27 cellular contexts compared by ENCODE assay signal in the genomic region with DNA sequence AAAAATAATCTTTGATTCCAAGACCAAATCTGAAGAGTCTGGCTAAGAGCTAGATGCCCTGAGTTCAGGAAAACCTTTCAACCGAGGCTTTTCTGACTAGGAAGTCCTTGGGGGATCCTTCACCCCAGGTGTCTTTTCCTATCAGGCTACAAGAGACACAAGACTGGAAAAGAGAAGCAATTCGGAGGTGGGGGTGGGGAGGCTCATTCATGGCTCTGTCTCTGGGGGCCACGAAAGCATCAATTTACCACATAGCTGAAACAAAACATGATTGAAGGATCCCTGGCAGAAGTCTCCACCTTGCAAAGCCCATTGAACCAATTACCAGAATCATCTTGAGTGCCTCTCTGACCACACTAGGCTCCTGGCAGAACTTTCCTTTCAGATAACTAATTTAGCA.
DNase-seq lines count a peak whose midpoint lies in the region; ATAC-seq, FAIRE-seq and TF ChIP-seq lines count a peak whose summit lies in the region.
"Had no signal": no experiment of that assay in that cellular context is flagged by ENCODE, and none has a peak within 500 bp of the region (broad histone marks: within the 10 kb centered on the region; RNA-seq: fewer than 3 reads in every experiment).

No MANE protein-coding gene starts in this region.

- no peak overlapping the region for H4K8ac ChIP-seq in H1 (ENCODE audit: extremely low read depth, insufficient read depth, low read length)

- H3K79me1 ChIP-seq in H1 (ENCODE audit: low read depth, low read length): no peaks in the 10 kb centered on the region

- in situ Hi-C loops in HAP-1 (cut with MboI; ENCODE audit: low sequenced_read_pairs): no loop called here

- peak overlapping the region; percentile 59 for H4K5ac ChIP-seq in H1 (ENCODE audit: insufficient read length, low read depth, low read length)

- peak overlapping the region; percentile 79 for H2BK120ac ChIP-seq in H1 (replicated peaks; ENCODE audit: low read depth, low read length)

- H3K27ac ChIP-seq in GM23338 (ENCODE audit: low read depth) (peak overlapping the region; percentile 67), H1 (ENCODE audit: low read depth, low read length) (no peak overlapping the region), lower lobe of right lung (no peak overlapping the region), heart right ventricle (no peak overlapping the region)
- H3K27ac ChIP-seq: C4-2B, RWPE1 had no signal

- no peak overlapping the region; the same call in 1 of the 2 replicates for H2BK5ac ChIP-seq in H1 (ENCODE audit: low read depth, low read length)

- no peak overlapping the region for H3K14ac ChIP-seq in H1 (ENCODE audit: insufficient read length)

- TF ChIP-seq EP300 in H1 (IDR thresholded peaks at IDR 0.05; ENCODE audit: borderline replicate concordance in 1 of 2, low read depth in 2 of 2, low read length in 2 of 2): no peak

- H3K4me3 Mint-ChIP-seq in GM23338 (no peak overlapping the region), nephron progenitor cell (no peak overlapping the region)
- H3K4me3 Mint-ChIP-seq: CD8-positive, alpha-beta T cell; HFFc6; T-cell had no signal

- H3K4ac ChIP-seq in H1 (replicated peaks; ENCODE audit: insufficient read length, low read depth, low read length): no peak overlapping the region

- H3K27me3 ChIP-seq in GM23338 (ENCODE audit: insufficient read depth) (no peaks in the 10 kb centered on the region), HAP-1 (ENCODE audit: low read depth) (no peaks in the 10 kb centered on the region), H1 (replicated peaks in 1 of 4; ENCODE audit: control insufficient read depth in 3 of 4, extremely low read depth in 1 of 4, insufficient read depth in 3 of 4, low read length in 3 of 4) (no peaks in the 10 kb centered on the region), lower lobe of right lung (ENCODE audit: low read depth) (no peaks in the 10 kb centered on the region), heart right ventricle (peaks cover 0 to 20% (median 0%) of the 10 kb centered on the region in 7 donors)

- TF ChIP-seq POLR2A in H1 (IDR thresholded peaks at IDR 0.05; ENCODE audit: control extremely low read depth in 1 of 2, low read depth in 2 of 2, low read length in 2 of 2): no peak

- H3K4me1 ChIP-seq in GM23338 (ENCODE audit: insufficient read depth) (peaks cover 33% of the 10 kb centered on the region), HAP-1 (peaks cover 51% of the 10 kb centered on the region), H1 (replicated peaks in 1 of 4; ENCODE audit: control insufficient read depth in 3 of 4, insufficient read depth in 4 of 4, low read length in 3 of 4) (peaks cover 2 to 18% (median 13%) of the 10 kb centered on the region in 4 experiments; a peak in 5 of 7 replicates), lower lobe of right lung (no peaks in the 10 kb centered on the region), heart right ventricle (no peaks in the 10 kb centered on the region)
- H3K4me1 ChIP-seq: Caco-2 had no signal

- peaks cover 15% of the 10 kb centered on the region for H3K36me3 Mint-ChIP-seq in GM23338 (ENCODE audit: low read depth)
- peaks cover 17% of the 10 kb centered on the region for H3K36me3 Mint-ChIP-seq in nephron progenitor cell (ENCODE audit: low read depth)
- H3K36me3 Mint-ChIP-seq: CD8-positive, alpha-beta T cell; T-cell had no signal

- intact Hi-C loops in lower lobe of right lung (cut with DNase I): no loop called here
- intact Hi-C loops in heart right ventricle (cut with DNase I): no loop called here

- peak overlapping the region; percentile 40; the same call in 1 of the 2 replicates for H2BK20ac ChIP-seq in H1 (ENCODE audit: low read length)

- 0 out of 2 replicates have a peak, but pooled peaks cover 11% of the 10 kb centered on the region for H3F3A ChIP-seq in GM23338 (replicated peaks; ENCODE audit: low read depth)

- no peak overlapping the region for H2BK15ac ChIP-seq in H1 (ENCODE audit: low read length)

- no peak overlapping the region for H2AK5ac ChIP-seq in H1 (ENCODE audit: low read depth, low read length)

- H2AFZ ChIP-seq in GM23338 (no peak overlapping the region), H1 (ENCODE audit: low read length) (no peak overlapping the region)

- peaks cover 41% of the 10 kb centered on the region for H3K4me1 Mint-ChIP-seq in GM23338
- H3K4me1 Mint-ChIP-seq in nephron progenitor cell: peaks cover 57% of the 10 kb centered on the region
- H3K4me1 Mint-ChIP-seq: T-cell had no signal

- 0 out of 2 replicates have a peak, but pooled peaks cover 3% of the 10 kb centered on the region for H3K9me2 ChIP-seq in GM23338 (ENCODE audit: insufficient read depth)

- H3K4me3 ChIP-seq in GM23338 (no peak overlapping the region), HAP-1 (no peak overlapping the region), H1 (ENCODE audit: extremely low read depth in 1 of 4, insufficient read depth in 2 of 4, low read depth in 3 of 4, low read length in 4 of 4) (no peak overlapping the region), lower lobe of right lung (no peak overlapping the region), heart right ventricle (no peak overlapping the region)
- H3K4me3 ChIP-seq: GM12878 had no signal

- H4K91ac ChIP-seq in H1 (replicated peaks; ENCODE audit: insufficient read length, low read length): peak overlapping the region; percentile 84

- peak overlapping the region; percentile 15 for H3K4me2 ChIP-seq in GM23338
- H3K4me2 ChIP-seq in H1 (ENCODE audit: insufficient read depth in 1 of 2, low read depth in 2 of 2, low read length in 2 of 2): peak overlapping the region in 1 of 2 experiments; percentile 90; a peak in 2 of 4 replicates

- H3K36me3 ChIP-seq in GM23338 (ENCODE audit: insufficient read depth): no peaks in the 10 kb centered on the region; the same call in 1 of the 2 replicates
- no peaks in the 10 kb centered on the region for H3K36me3 ChIP-seq in HAP-1 (replicated peaks)
- H3K36me3 ChIP-seq in H1 (ENCODE audit: control insufficient read depth in 2 of 4, insufficient read depth in 4 of 4, low read length in 3 of 4): no peaks in the 10 kb centered on the region
- no peaks in the 10 kb centered on the region for H3K36me3 ChIP-seq in lower lobe of right lung
- H3K36me3 ChIP-seq in heart right ventricle: no peaks in the 10 kb centered on the region

- H3K18ac ChIP-seq in H1 (ENCODE audit: extremely low read depth, low read length): peak overlapping the region; percentile 62; the same call in 1 of the 2 replicates

- no peak for TF ChIP-seq CTCF in GM23338 (conservative IDR thresholded peaks at IDR 0.05; ENCODE audit: low read depth in 2 of 2)
- no peak for TF ChIP-seq CTCF in H1 (IDR thresholded peaks at IDR 0.05; ENCODE audit: control extremely low read depth in 1 of 3, insufficient read depth in 1 of 3, low read depth in 1 of 3, low read length in 3 of 3)
- TF ChIP-seq CTCF in nephron progenitor cell (IDR thresholded peaks at IDR 0.05): no peak
- no peak for TF ChIP-seq CTCF in lower lobe of right lung (IDR thresholded peaks at IDR 0.05)
- TF ChIP-seq CTCF in heart right ventricle (IDR thresholded peaks at IDR 0.05): no peak

- CTCF ChIA-PET in H1 (lab: Charles Lee; ENCODE audit: partially characterized antibody): interaction anchor here (0.7 to 1.6 kb wide), 8 partner anchors 9 to 368 kb away, joined by 3 to 5 read pairs (median 4); no protein-coding TSS in a partner anchor

- no peaks in the 10 kb centered on the region for H4K20me1 ChIP-seq in GM23338 (replicated peaks; ENCODE audit: insufficient read depth)
- no peaks in the 10 kb centered on the region for H4K20me1 ChIP-seq in H1 (replicated peaks in 1 of 2; ENCODE audit: control insufficient read depth in 1 of 2, insufficient read depth in 2 of 2, low read length in 2 of 2)

- H3K9me3 ChIP-seq in HAP-1: no peaks in the 10 kb centered on the region
- peaks cover 5% of the 10 kb centered on the region in 2 experiments; a peak in 2 of 4 replicates for H3K9me3 ChIP-seq in H1 (ENCODE audit: insufficient read depth in 2 of 2, low read depth in 1 of 2, low read length in 1 of 2)
- H3K9me3 ChIP-seq in lower lobe of right lung: peaks cover 7% of the 10 kb centered on the region
- H3K9me3 ChIP-seq in heart right ventricle: peaks cover 0 to 21% (median 8%) of the 10 kb centered on the region in 11 donors
- H3K9me3 ChIP-seq: Caco-2 had no signal

- no peaks in the 10 kb centered on the region for H3K79me2 ChIP-seq in GM23338 (replicated peaks; ENCODE audit: insufficient read depth)
- no peaks in the 10 kb centered on the region for H3K79me2 ChIP-seq in H1 (ENCODE audit: control insufficient read depth in 1 of 2, insufficient read depth in 2 of 2, low read length in 2 of 2)

- DNase-seq in GM23338 (ENCODE audit: low spot score): peak; percentile 35
- DNase-seq in HAP-1 (ENCODE audit: low spot score in 2 of 2): peak; percentile 17 to 26
- DNase-seq in H1 (ENCODE audit: low read depth in 1 of 2, low spot score in 2 of 2): no peak
- no peak for DNase-seq in nephron progenitor cell
- no peak for DNase-seq in lower lobe of right lung
- DNase-seq in heart right ventricle: no peak
- DNase-seq in HuH-7 (ENCODE audit: low spot score): no peak
- DNase-seq: Caco-2; CD8-positive, alpha-beta T cell; GDM1; HFFc6; KBM-7; MV-4-11; NCI-H1105; NCI-H1436 treated with DMSO at 0.1 percent for 48 hours; NCI-H1930; NCI-H2171; NCI-H226; NCI-H524; NCI-H748 treated with DMSO at 0.1 percent for 48 hours; NK-92 treated with Interleukin-12 subunit alpha and Interleukin-12 subunit beta, amount 100 ng/mL, for 24 hours; SHP77; T-cell had no signal

- H3K27ac Mint-ChIP-seq in GM23338 (peak overlapping the region; percentile 84), nephron progenitor cell (peak overlapping the region; percentile 92)
- H3K27ac Mint-ChIP-seq: CD8-positive, alpha-beta T cell; HFFc6; T-cell had no signal

- no peak for FAIRE-seq in H1 (lab: Jason Lieb, UNC)
- FAIRE-seq: GM12878 had no signal

- no peak for TF ChIP-seq RAD21 in H1 (IDR thresholded peaks at IDR 0.05 in 1 of 2, conservative IDR thresholded peaks at IDR 0.05 in 1 of 2; ENCODE audit: low read depth in 2 of 2, low read length in 2 of 2)

- H3K23ac ChIP-seq in H1 (ENCODE audit: insufficient read length): no peak overlapping the region

- H3K56ac ChIP-seq in H1 (replicated peaks; ENCODE audit: insufficient read length, low read depth, low read length): no peak overlapping the region

- H3K9ac ChIP-seq in H1 (replicated peaks in 1 of 4; ENCODE audit: extremely low read depth in 1 of 4, low read depth in 3 of 4, low read length in 3 of 4): no peak overlapping the region

- H3K23me2 ChIP-seq in H1 (ENCODE audit: low read depth, low read length): no peaks in the 10 kb centered on the region

- 19% methylated on average over 3 of the region's 3 CpGs; no CpG with 5 or more reads in 1 of the 2 experiments for WGBS in H1 (ENCODE audit: extremely low coverage in 1 of 2, insufficient coverage in 1 of 2, insufficient read length in 1 of 2, insufficient replicate concordance in 2 of 2, low coverage in 1 of 2, low lambda C conversion rate in 2 of 2, missing lambda C conversion rate in 1 of 2), 2 experiments
- 38 to 41% methylated on average over 3 of the region's 3 CpGs for WGBS in heart right ventricle, 2 donors

- H3K27me3 Mint-ChIP-seq in GM23338 (ENCODE audit: insufficient read depth, low read depth, poor library complexity) (peaks cover 10% of the 10 kb centered on the region), nephron progenitor cell (ENCODE audit: low read depth, poor library complexity) (peaks cover 9% of the 10 kb centered on the region)

- peak overlapping the region; percentile 71; the same call in 1 of the 2 replicates for H2BK12ac ChIP-seq in H1 (ENCODE audit: low read depth, low read length)

- no peak; the same call in 2 of the 3 replicates for ATAC-seq in GM23338
- ATAC-seq in lower lobe of right lung: no peak
- ATAC-seq in heart right ventricle: no peak
- ATAC-seq: CD8-positive, alpha-beta T cell; GM12878; Panc1; T-cell had no signal

- POLR2A ChIA-PET in H1 (lab: Charles Lee; ENCODE audit: partially characterized antibody): interaction anchor here (2.1 kb wide), 1 partner anchor 238 kb away, joined by 12 read pairs; no protein-coding TSS in a partner anchor

- H3K9me3 Mint-ChIP-seq in GM23338 (peaks cover 13% of the 10 kb centered on the region), nephron progenitor cell (peaks cover 32% of the 10 kb centered on the region)

Comparison
In these comparisons a context has a peak if more than half of its experiments do, and no peak if none do; other contexts are left out.
1. DNase-seq: peak in GM23338 (single experiment) and HAP-1 (2 of 2); none in H1 (0 of 2), nephron progenitor cell (single experiment), lower lobe of right lung (single experiment), heart right ventricle (0 of 2) and HuH-7 (single experiment).